ENCODE assay signal across 26 cellular contexts in genomic region chr17:70929226-70929625, GRCh38.
DNase-seq lines count a peak whose midpoint lies in the region; ATAC-seq and TF ChIP-seq lines count a peak whose summit lies in the region.
"Had no signal": no experiment of that assay in that cellular context is flagged by ENCODE, and none has a peak within 500 bp of the region (broad histone marks: within the 10 kb centered on the region; RNA-seq: fewer than 3 reads in every experiment).

No MANE protein-coding gene starts in this region.

- H3K4me3 ChIP-seq in GM23248 (no peak overlapping the region), choroid plexus epithelial cell (ENCODE audit: low read depth, low read length) (no peak overlapping the region), fibroblast of pulmonary artery (replicated peaks; ENCODE audit: low read depth, low read length) (no peak overlapping the region)
- H3K4me3 ChIP-seq: K562, MG63 had no signal

- H3K36me3 ChIP-seq in GM23248 (ENCODE audit: low read depth): no peaks in the 10 kb centered on the region
- H3K36me3 ChIP-seq: BE2C, MG63 had no signal

- no peak overlapping the region for H3K27ac Mint-ChIP-seq in stimulated activated naive B cell treated with anti-CD40 and anti-IgM and Interleukin-4, amounts not matched to agents 10 μg/mL and 1 μg/mL and 100 μg/mL, for 72 hours
- no peak overlapping the region for H3K27ac Mint-ChIP-seq in activated T-helper 1 cell treated with anti-CD3 and anti-CD28 coated beads, Interleukin-12 subunit alpha, Interleukin-12 subunit beta, Interleukin-2, Interleukin-4 antibody, amounts not matched to agents 30 ng/mL and 10 ng/mL and 1 ng/mL, durations not matched to agents 14 hours and 24 hours and 36 hours
- H3K27ac Mint-ChIP-seq: CD14-positive monocyte; CD8-positive, alpha-beta memory T cell; T-cell had no signal

- TF ChIP-seq CTCF in choroid plexus epithelial cell (conservative IDR thresholded peaks at IDR 0.05; ENCODE audit: low read depth, low read length) (no peak), fibroblast of pulmonary artery (IDR thresholded peaks at IDR 0.05; ENCODE audit: low read length, missing control alignments) (no peak)

- intact Hi-C loops in activated T-helper 1 cell treated with anti-CD3 and anti-CD28 coated beads, Interleukin-12 subunit alpha, Interleukin-12 subunit beta, Interleukin-2, Interleukin-4 antibody, amounts not matched to agents 30 ng/mL and 10 ng/mL and 1 ng/mL, durations not matched to agents 14 hours and 24 hours and 36 hours (cut with micrococcal nuclease): no loop called here

- H3K9ac ChIP-seq in GM23248: no peak overlapping the region

- H3K4me1 Mint-ChIP-seq in stimulated activated naive B cell treated with anti-CD40 and anti-IgM and Interleukin-4, amounts not matched to agents 10 μg/mL and 1 μg/mL and 100 μg/mL, for 72 hours: no peaks in the 10 kb centered on the region
- no peaks in the 10 kb centered on the region for H3K4me1 Mint-ChIP-seq in activated T-helper 1 cell treated with anti-CD3 and anti-CD28 coated beads, Interleukin-12 subunit alpha, Interleukin-12 subunit beta, Interleukin-2, Interleukin-4 antibody, amounts not matched to agents 30 ng/mL and 10 ng/mL and 1 ng/mL, durations not matched to agents 14 hours and 24 hours and 36 hours (ENCODE audit: low read depth)
- H3K4me1 Mint-ChIP-seq: CD14-positive monocyte; CD8-positive, alpha-beta memory T cell; T-cell had no signal

- no peaks in the 10 kb centered on the region for H3K27me3 Mint-ChIP-seq in stimulated activated naive B cell treated with anti-CD40 and anti-IgM and Interleukin-4, amounts not matched to agents 10 μg/mL and 1 μg/mL and 100 μg/mL, for 72 hours
- no peaks in the 10 kb centered on the region for H3K27me3 Mint-ChIP-seq in activated T-helper 1 cell treated with anti-CD3 and anti-CD28 coated beads, Interleukin-12 subunit alpha, Interleukin-12 subunit beta, Interleukin-2, Interleukin-4 antibody, amounts not matched to agents 30 ng/mL and 10 ng/mL and 1 ng/mL, durations not matched to agents 14 hours and 24 hours and 36 hours (ENCODE audit: insufficient read depth)
- H3K27me3 Mint-ChIP-seq: CD8-positive, alpha-beta memory T cell; T-cell had no signal

- peak; percentile 7 for DNase-seq in AG08396 (ENCODE audit: low spot score)
- peak; percentile 68 for DNase-seq in GM23248
- peak; percentile 56 for DNase-seq in choroid plexus epithelial cell (ENCODE audit: low read depth)
- peak; percentile 23 for DNase-seq in fibroblast of pulmonary artery (ENCODE audit: low read depth)
- DNase-seq in stimulated activated naive B cell treated with anti-CD40 and anti-IgM and Interleukin-4, amounts not matched to agents 10 μg/mL and 1 μg/mL and 100 μg/mL, for 72 hours: no peak
- DNase-seq in NCI-H345 treated with DMSO at 0.1 percent for 48 hours (lab: John Stamatoyannopoulos, UW; ENCODE audit: unreplicated experiment): no peak
- no peak for DNase-seq in activated T-helper 1 cell treated with anti-CD3 and anti-CD28 coated beads, Interleukin-12 subunit alpha, Interleukin-12 subunit beta, Interleukin-2, Interleukin-4 antibody, amounts not matched to agents 30 ng/mL and 10 ng/mL and 1 ng/mL, durations not matched to agents 14 hours and 24 hours and 36 hours (ENCODE audit: low spot score)
- DNase-seq: BE2C; CD8-positive, alpha-beta memory T cell; DMS 273 treated with DMSO at 0.1 percent for 48 hours; DMS79; EL; Kasumi-1; MG63; NCI-H1105 treated with DMSO at 0.1 percent for 48 hours; NCI-H146; NCI-H1930; NCI-H446 treated with DMSO at 0.1 percent for 48 hours; NCI-H526 treated with DMSO at 0.1 percent for 48 hours; Right ventricle myocardium superior; RPMI8226; T-cell had no signal

- no peaks in the 10 kb centered on the region for H3K9me2 ChIP-seq in GM23248 (ENCODE audit: insufficient read depth)

- H3K4me2 ChIP-seq in GM23248 (ENCODE audit: unreplicated experiment): no peak overlapping the region

- H3K9me3 Mint-ChIP-seq in stimulated activated naive B cell treated with anti-CD40 and anti-IgM and Interleukin-4, amounts not matched to agents 10 μg/mL and 1 μg/mL and 100 μg/mL, for 72 hours: peaks cover 0 to 1% of the 10 kb centered on the region in 2 donors
- H3K9me3 Mint-ChIP-seq in activated T-helper 1 cell treated with anti-CD3 and anti-CD28 coated beads, Interleukin-12 subunit alpha, Interleukin-12 subunit beta, Interleukin-2, Interleukin-4 antibody, amounts not matched to agents 30 ng/mL and 10 ng/mL and 1 ng/mL, durations not matched to agents 14 hours and 24 hours and 36 hours: peaks cover 11% of the 10 kb centered on the region

- no peak overlapping the region for H2AFZ ChIP-seq in GM23248

- H3K4me3 Mint-ChIP-seq in stimulated activated naive B cell treated with anti-CD40 and anti-IgM and Interleukin-4, amounts not matched to agents 10 μg/mL and 1 μg/mL and 100 μg/mL, for 72 hours: no peak overlapping the region
- no peak overlapping the region for H3K4me3 Mint-ChIP-seq in activated T-helper 1 cell treated with anti-CD3 and anti-CD28 coated beads, Interleukin-12 subunit alpha, Interleukin-12 subunit beta, Interleukin-2, Interleukin-4 antibody, amounts not matched to agents 30 ng/mL and 10 ng/mL and 1 ng/mL, durations not matched to agents 14 hours and 24 hours and 36 hours
- H3K4me3 Mint-ChIP-seq: CD14-positive monocyte; CD8-positive, alpha-beta memory T cell; T-cell had no signal

- 0 out of 2 replicates have a peak, but pooled peaks cover 1% of the 10 kb centered on the region for H3F3A ChIP-seq in GM23248 (ENCODE audit: insufficient read depth)

- WGBS in GM23248 (ENCODE audit: low coverage in 1 of 2, low lambda C conversion rate in 2 of 2, missing lambda C conversion rate in 2 of 2), 2 experiments: 16 to 17% methylated on average over 2 of the region's 2 CpGs

- no peaks in the 10 kb centered on the region for H3K79me2 ChIP-seq in GM23248 (ENCODE audit: insufficient read depth)

- no peaks in the 10 kb centered on the region for H4K20me1 ChIP-seq in GM23248 (ENCODE audit: insufficient read depth)

- in situ Hi-C loops in GM23248 (cut with MboI): no loop called here

- no peak for ATAC-seq in stimulated activated naive B cell treated with anti-CD40 and anti-IgM and Interleukin-4, amounts not matched to agents 10 μg/mL and 1 μg/mL and 100 μg/mL, for 72 hours (replicated peaks)
- ATAC-seq in HG02759 (IDR thresholded peaks at IDR 0.05; ENCODE audit: unreplicated experiment): no peak
- ATAC-seq: HepG2, K562, T-cell had no signal

- no peaks in the 10 kb centered on the region for H3K36me3 Mint-ChIP-seq in stimulated activated naive B cell treated with anti-CD40 and anti-IgM and Interleukin-4, amounts not matched to agents 10 μg/mL and 1 μg/mL and 100 μg/mL, for 72 hours
- no peaks in the 10 kb centered on the region for H3K36me3 Mint-ChIP-seq in activated T-helper 1 cell treated with anti-CD3 and anti-CD28 coated beads, Interleukin-12 subunit alpha, Interleukin-12 subunit beta, Interleukin-2, Interleukin-4 antibody, amounts not matched to agents 30 ng/mL and 10 ng/mL and 1 ng/mL, durations not matched to agents 14 hours and 24 hours and 36 hours (ENCODE audit: low read depth)
- H3K36me3 Mint-ChIP-seq: CD14-positive monocyte, T-cell had no signal

- no peaks in the 10 kb centered on the region for H3K9me3 ChIP-seq in GM23248 (ENCODE audit: low read depth)
- H3K9me3 ChIP-seq: BE2C, MG63 had no signal

- H3K4me1 ChIP-seq in GM23248 (ENCODE audit: insufficient read depth): 0 out of 2 replicates have a peak, but pooled peaks cover 3% of the 10 kb centered on the region
- H3K4me1 ChIP-seq: BE2C had no signal

- no peaks in the 10 kb centered on the region for H3K27me3 ChIP-seq in GM23248 (replicated peaks; ENCODE audit: insufficient read depth)
- H3K27me3 ChIP-seq: BE2C, MG63 had no signal

- H3K27ac ChIP-seq in GM23248: no peak overlapping the region

Comparison
In these comparisons a context has a peak if more than half of its experiments do, and no peak if none do; other contexts are left out.
1. DNase-seq: peak in AG08396 (single experiment), GM23248 (single experiment), choroid plexus epithelial cell (single experiment) and fibroblast of pulmonary artery (single experiment); none in stimulated activated naive B cell treated with anti-CD40 and anti-IgM and Interleukin-4, amounts not matched to agents 10 μg/mL and 1 μg/mL and 100 μg/mL, for 72 hours (single experiment), NCI-H345 treated with DMSO at 0.1 percent for 48 hours (single experiment) and activated T-helper 1 cell treated with anti-CD3 and anti-CD28 coated beads, Interleukin-12 subunit alpha, Interleukin-12 subunit beta, Interleukin-2, Interleukin-4 antibody, amounts not matched to agents 30 ng/mL and 10 ng/mL and 1 ng/mL, durations not matched to agents 14 hours and 24 hours and 36 hours (single experiment).